Comparison of ENCODE assay signal across 17 cellular contexts in genomic region chr15:60369696-60370095, GRCh38. TPM values are rescaled to one million over a fixed set of nuclear protein-coding genes. Genes with fewer than 3 reads are reported as not detected.
DNase-seq lines count a peak whose midpoint lies in the region; ATAC-seq, FAIRE-seq and TF ChIP-seq lines count a peak whose summit lies in the region.
"Had no signal": no experiment of that assay in that cellular context is flagged by ENCODE, and none has a peak within 500 bp of the region (broad histone marks: within the 10 kb centered on the region; RNA-seq: fewer than 3 reads in every experiment).

No MANE protein-coding gene starts in this region.

- no TSS peak for BruUV-seq in PC-3 (replicated peaks; lab: Mats Ljungman, UMichigan)

- FAIRE-seq in A549 (lab: Jason Lieb, UNC) = no peak
- FAIRE-seq: D721Med, islet of Langerhans had no signal

- H4K20me1 ChIP-seq in PC-3 (ENCODE audit: low read length) = peaks cover 15% of the 10 kb centered on the region; the same call in 1 of the 2 replicates

- H3F3A ChIP-seq in PC-3 (ENCODE audit: low read length, unreplicated experiment) = peaks cover 41% of the 10 kb centered on the region

- TF ChIP-seq CTCF in A549 (IDR thresholded peaks at IDR 0.05) = no peak
- no peak for TF ChIP-seq CTCF in PC-3 (conservative IDR thresholded peaks at IDR 0.05; ENCODE audit: low read depth, low read length)
- TF ChIP-seq CTCF in esophagus squamous epithelium (IDR thresholded peaks at IDR 0.05) = no peak
- no peak for TF ChIP-seq CTCF in sigmoid colon (IDR thresholded peaks at IDR 0.05)

- ATAC-seq in A549 (no peak), PC-3 (no peak), esophagus mucosa (no peak)
- ATAC-seq: stimulated activated naive CD8-positive, alpha-beta T cell treated with anti-CD3 and anti-CD28 coated beads, Interleukin-15, amount 100 ng/mL, for 72 hours had no signal

- H3K4me1 ChIP-seq in A549 (peaks cover 72% of the 10 kb centered on the region), PC-3 (ENCODE audit: insufficient read depth, low read length) (peaks cover 58% of the 10 kb centered on the region), esophagus squamous epithelium (peaks cover 23 to 72% (median 51%) of the 10 kb centered on the region in 3 donors), sigmoid colon (peaks cover 0 to 51% (median 45%) of the 10 kb centered on the region in 4 donors)

- H3K27me3 ChIP-seq in PC-3 (ENCODE audit: low read length) (no peaks in the 10 kb centered on the region), esophagus squamous epithelium (no peaks in the 10 kb centered on the region), sigmoid colon (no peaks in the 10 kb centered on the region)

- no peak for TF ChIP-seq RAD21 in A549 (conservative IDR thresholded peaks at IDR 0.05 in 1 of 2, IDR thresholded peaks at IDR 0.05 in 1 of 2)

- DNase-seq in A549 (ENCODE audit: low read depth in 1 of 2, low spot score in 1 of 2) (peak in 1 of 2 experiments; percentile 31), PC-3 (no peak), esophagus squamous epithelium (lab: John Stamatoyannopoulos, UW) (no peak), sigmoid colon (no peak), SKM-1 (lab: John Stamatoyannopoulos, UW; ENCODE audit: unreplicated experiment) (no peak), NCI-H1694 (lab: John Stamatoyannopoulos, UW) (no peak), RPMI8226 (no peak)
- DNase-seq: activated CD4-positive, alpha-beta T cell treated with anti-CD3 and anti-CD28 coated beads, Interleukin-2, amount 50 U/mL, for 48 hours; activated gamma-delta T cell; effector memory CD4-positive, alpha-beta T cell; H9; NCI-H1694 treated with DMSO at 0.1 percent for 48 hours; NCI-H526; stimulated activated naive CD8-positive, alpha-beta T cell treated with anti-CD3 and anti-CD28 coated beads, Interleukin-15, amount 100 ng/mL, for 72 hours had no signal

- H3K36me3 ChIP-seq in PC-3 (ENCODE audit: low read depth, low read length) (peaks cover 52% of the 10 kb centered on the region), esophagus squamous epithelium (peaks cover 0 to 73% (median 17%) of the 10 kb centered on the region in 3 donors), sigmoid colon (no peaks in the 10 kb centered on the region)

- CTCF ChIA-PET in A549 (lab: Yijun Ruan, JAX) (interaction anchor here (0.8 to 11.8 kb wide), 7 partner anchors 11 to 72 kb away, joined by 3 to 174 read pairs (median 7); no protein-coding TSS in a partner anchor), PC-3 (lab: Charles Lee) (no interaction called here)

- TF ChIP-seq POLR2A in A549 (IDR thresholded peaks at IDR 0.05; ENCODE audit: low read length) (no peak), esophagus squamous epithelium (IDR thresholded peaks at IDR 0.05) (no peak), sigmoid colon (IDR thresholded peaks at IDR 0.05) (no peak)

- intact Hi-C loops in PC-3 (cut with micrococcal nuclease) = loop anchor here (2.0 kb wide), 1 partner anchor 23 kb away; no protein-coding TSS in a partner anchor
- intact Hi-C loops in esophagus squamous epithelium (cut with DNase I) = no loop called here
- intact Hi-C loops in sigmoid colon (cut with DNase I) = loop anchor here (2.0 kb wide), 1 partner anchor 21 kb away; no protein-coding TSS in a partner anchor

- H2AFZ ChIP-seq in PC-3 (ENCODE audit: low read length) = no peak overlapping the region

- POLR2A ChIA-PET in A549 (lab: Yijun Ruan, JAX) = interaction anchor here (2.0 to 4.9 kb wide), 4 partner anchors 10 to 29 kb away, joined by 6 to 51 read pairs (median 10); partner anchors contain the start of gene ANXA2
- POLR2A ChIA-PET in PC-3 (lab: Charles Lee; ENCODE audit: unreplicated experiment) = no interaction called here

- peak overlapping the region; percentile 79 for H3K9ac ChIP-seq in PC-3 (ENCODE audit: low read length)

- 40% methylated on average over 5 of the region's 5 CpGs for WGBS in A549 (ENCODE audit: missing lambda C conversion rate)
- 77 to 87% methylated on average over 5 of the region's 5 CpGs for WGBS in esophagus squamous epithelium, 2 donors
- WGBS in sigmoid colon, 2 donors = 88 to 94% methylated on average over 5 of the region's 5 CpGs

- peak overlapping the region; percentile 10; the same call in 2 of the 3 replicates for H3K4me3 ChIP-seq in A549
- no peak overlapping the region for H3K4me3 ChIP-seq in PC-3 (ENCODE audit: low read length)
- H3K4me3 ChIP-seq in esophagus squamous epithelium = no peak overlapping the region
- no peak overlapping the region for H3K4me3 ChIP-seq in sigmoid colon

- no peaks in the 10 kb centered on the region for H3K9me2 ChIP-seq in PC-3 (replicated peaks; ENCODE audit: low read length)

- H3K27ac ChIP-seq in A549 (peak overlapping the region; percentile 90), PC-3 (ENCODE audit: low read length) (peak overlapping the region; percentile 98), esophagus squamous epithelium (peak overlapping the region; percentile 74 to 86 (median 84)), sigmoid colon (peak overlapping the region in 3 of 4 donors; percentile 16 to 84 (median 78))

- H3K4me2 ChIP-seq in A549 (peak overlapping the region; percentile 94), PC-3 (ENCODE audit: low read length) (no peak overlapping the region)

- no peak for TF ChIP-seq EP300 in A549 (IDR thresholded peaks at IDR 0.05)
- no peak for TF ChIP-seq EP300 in sigmoid colon (IDR thresholded peaks at IDR 0.05)

- H3K9me3 ChIP-seq in A549 (no peaks in the 10 kb centered on the region), PC-3 (ENCODE audit: low read length) (no peaks in the 10 kb centered on the region), esophagus squamous epithelium (no peaks in the 10 kb centered on the region), sigmoid colon (no peaks in the 10 kb centered on the region)

- H3K79me2 ChIP-seq in PC-3 (ENCODE audit: low read length) = peaks cover 62% of the 10 kb centered on the region

TF ChIP-seq in A549, 52 proteins besides CTCF, POLR2A, EP300 and RAD21 (continues in another document):
- TF ChIP-seq HMGXB4 (CRISPR knock-in tag; IDR thresholded peaks at IDR 0.05; ENCODE audit: borderline replicate concordance) (no peak), RCOR1 (IDR thresholded peaks at IDR 0.05; ENCODE audit: low read depth, low read length) (no peak), CHD2 (IDR thresholded peaks at IDR 0.05; ENCODE audit: low read length, partially characterized antibody) (no peak), BCL3 (IDR thresholded peaks at IDR 0.05) (no peak), SREBF2 (IDR thresholded peaks at IDR 0.05) (no peak), TP53 (CRISPR knock-in tag; IDR thresholded peaks at IDR 0.05) (no peak), MYC (IDR thresholded peaks at IDR 0.05; ENCODE audit: borderline replicate concordance, low read length) (no peak), NFE2L2 (conservative IDR thresholded peaks at IDR 0.05; ENCODE audit: low read length) (no peak), HOXA7 (CRISPR knock-in tag; IDR thresholded peaks at IDR 0.05) (peak; percentile 52; the same call in 1 of the 2 replicates), TFCP2L1 (CRISPR knock-in tag; IDR thresholded peaks at IDR 0.05) (no peak), KDM1A (IDR thresholded peaks at IDR 0.05; ENCODE audit: low read depth) (no peak), ZNF302 (CRISPR knock-in tag; IDR thresholded peaks at IDR 0.05) (peak; percentile 59; the same call in 1 of the 2 replicates), CBX8 (IDR thresholded peaks at IDR 0.05) (no peak), FOXS1 (CRISPR knock-in tag; IDR thresholded peaks at IDR 0.05) (no peak), ZSCAN20 (CRISPR knock-in tag; IDR thresholded peaks at IDR 0.05) (no peak), SMC3 (IDR thresholded peaks at IDR 0.05) (no peak), JUN (IDR thresholded peaks at IDR 0.05) (0 out of 5 replicates have a peak, but pooled peaks of 1 of the 2 experiments have one; percentile 39), HDAC2 (IDR thresholded peaks at IDR 0.05) (no peak)

RNA-seq across cellular contexts. Expression of gene ANXA2, which starts 28.1 kb away (rescaled TPM):
- 5,725 and 5,746 TPM in 2 replicates for polyA plus RNA-seq in A549 (2011; rRNA removed)
- 4,340 and 4,409 TPM in 2 replicates for polyA plus RNA-seq in A549 (2012; cell fraction: cytosol; rRNA removed)
- polyA plus RNA-seq in A549 (2012; cell fraction: nucleus; rRNA removed) = 2,599 and 4,127 TPM in 2 replicates
- polyA plus RNA-seq in A549 (2017; fragmentation: RNase III; extraction: RNeasy Plus Mini Kit Qiagen cat#74134 plus additional on column Dnase treatment) = 4,707 to 5,021 TPM (median 4,900 TPM) in 3 replicates
- 4,094 and 4,183 TPM in 2 replicates for polyA minus RNA-seq in A549 (2011; rRNA and poly(A)+ RNA removed)
- total RNA-seq in PC-3 (2014; rRNA removed) = 2,114 and 2,202 TPM in 2 replicates
- total RNA-seq in esophagus squamous epithelium = 1,000 to 10,000 TPM; 2,116 to 2,445 (median 2,399) TPM
- total RNA-seq in sigmoid colon = 100 to 1,000 TPM; 157 to 366 (median 214) TPM
- polyA plus RNA-seq in sigmoid colon = 1,000 to 10,000 TPM in 2 of 3 donors, 100 to 1,000 TPM in 1; 900 to 3,307 (median 1,912) TPM
- 2,122 TPM for total RNA-seq in esophagus mucosa
